ENCODE assay signal across 22 cellular contexts in the genomic region with DNA sequence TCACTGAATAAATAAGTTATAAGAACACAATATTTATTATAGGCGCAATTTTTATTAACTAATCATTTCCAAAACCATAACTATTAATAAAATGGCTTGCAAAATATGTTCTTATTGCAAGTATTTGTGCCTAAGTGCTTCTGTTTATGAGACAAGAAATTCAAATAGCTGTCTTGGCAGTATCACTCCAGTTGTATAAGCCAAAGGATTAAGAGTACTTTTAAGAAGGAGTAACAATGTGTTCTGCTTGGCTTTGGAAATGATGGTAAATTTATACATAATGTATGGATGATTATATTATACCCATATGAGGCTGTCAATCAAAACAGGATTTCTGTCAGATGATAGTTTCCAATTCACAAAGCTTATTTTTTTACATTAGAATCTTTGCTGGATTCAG.
"Had no signal": no experiment of that assay in that cellular context is flagged by ENCODE, and none has a peak within 500 bp of the region (broad histone marks: within the 10 kb centered on the region; RNA-seq: fewer than 3 reads in every experiment).

No MANE protein-coding gene starts in this region.

- DNase-seq: activated CD4-positive, alpha-beta T cell treated with anti-CD3 and anti-CD28 coated beads, Interleukin-2, amount 10 ng/mL, durations not matched to agents 7 days and 5 days; activated CD4-positive, CD25-positive, alpha-beta regulatory T cell treated with anti-CD3 and anti-CD28 coated beads, Interleukin-2, amount 50 U/mL, for 72 hours; activated CD8-positive, alpha-beta T cell treated with anti-CD3 and anti-CD28 coated beads, Interleukin-2, amount 10 ng/mL, durations not matched to agents 7 days and 5 days; activated naive CD4-positive, alpha-beta T cell; activated T-cell treated with anti-CD3 and anti-CD28 coated beads, Interleukin-2, amount 50 U/mL, for 24 hours; amniotic stem cell; colonic mucosa; dorsolateral prefrontal cortex; effector memory CD8-positive, alpha-beta T cell; foreskin fibroblast; immature natural killer cell; left ventricle myocardium superior; mammary epithelial cell; midbrain; natural killer cell; pancreas; psoas muscle; stimulated activated CD4-positive, alpha-beta T cell treated with anti-CD3 and anti-CD28 coated beads, Interleukin-12 subunit alpha, Interleukin-12 subunit beta, amount 100 ng/mL, for 4 hours; T-cell; WERI-Rb-1 had no signal

- H3K9me3 ChIP-seq: breast epithelium, colonic mucosa, pancreas, psoas muscle, right atrium auricular region had no signal

- H3K4me1 ChIP-seq: colonic mucosa had no signal

- H3K36me3 ChIP-seq: breast epithelium, colonic mucosa, pancreas, right atrium auricular region, WERI-Rb-1 had no signal

- ATAC-seq: activated CD8-positive, alpha-beta T cell treated with anti-CD3 and anti-CD28 coated beads, Interleukin-2, amount 10 ng/mL, durations not matched to agents 7 days and 5 days; effector memory CD8-positive, alpha-beta T cell; natural killer cell; pancreas; T-cell had no signal

- H3K27me3 ChIP-seq: breast epithelium, colonic mucosa, dorsolateral prefrontal cortex, pancreas, right atrium auricular region had no signal

- H3K4me3 ChIP-seq: breast epithelium, colonic mucosa, dorsolateral prefrontal cortex, pancreas, psoas muscle, right atrium auricular region had no signal

- H3K27ac ChIP-seq: colonic mucosa, dorsolateral prefrontal cortex, pancreas, psoas muscle, right atrium auricular region, WERI-Rb-1 had no signal
